10 cellular contexts compared by ENCODE assay signal in the genomic region with DNA sequence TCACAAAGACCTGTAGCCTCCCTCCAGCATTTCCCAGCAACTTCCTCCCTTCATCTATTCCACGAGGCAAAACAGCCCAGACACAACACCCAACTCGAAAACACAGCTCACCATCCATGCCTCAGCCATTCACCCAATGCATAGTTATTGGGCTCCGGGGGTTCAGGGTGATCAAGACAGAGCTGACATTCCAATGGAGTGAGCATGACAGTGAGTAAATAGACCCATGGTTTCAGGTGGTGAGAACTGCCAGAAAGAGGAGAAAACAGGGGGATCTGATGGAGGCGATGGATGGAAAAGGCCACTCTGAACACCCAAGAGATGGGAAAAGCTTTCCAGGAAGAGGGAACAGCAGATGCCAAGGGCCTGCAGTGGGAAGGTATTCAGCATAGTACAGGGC. TPM values are rescaled to one million over a fixed set of nuclear protein-coding genes. Genes with fewer than 3 reads are reported as not detected.
DNase-seq lines count a peak whose midpoint lies in the region; ATAC-seq, FAIRE-seq and TF ChIP-seq lines count a peak whose summit lies in the region.
"Had no signal": no experiment of that assay in that cellular context is flagged by ENCODE, and none has a peak within 500 bp of the region (broad histone marks: within the 10 kb centered on the region; RNA-seq: fewer than 3 reads in every experiment).

No MANE protein-coding gene starts in this region.

- no peak for TF ChIP-seq RAD21 in K562 (CRISPR knock-in tag; conservative IDR thresholded peaks at IDR 0.05 in 1 of 2, IDR thresholded peaks at IDR 0.05 in 1 of 2)

- peaks cover 26 to 73% of the 10 kb centered on the region in 2 experiments for H3K4me1 ChIP-seq in K562 (replicated peaks in 1 of 2; ENCODE audit: control insufficient read depth in 2 of 2, insufficient read depth in 2 of 2, low read length in 2 of 2)
- peaks cover 20% of the 10 kb centered on the region for H3K4me1 ChIP-seq in mesenchymal stem cell (ENCODE audit: control insufficient read depth, insufficient read depth, low read depth, low read length)

- 34% methylated on average over 4 of the region's 4 CpGs for WGBS in K562 (ENCODE audit: insufficient coverage, low coverage, missing lambda C conversion rate)
- WGBS in mesenchymal stem cell, result 71% methylated on average over 4 of the region's 4 CpGs

- no peak overlapping the region for H2BK5ac ChIP-seq in mesenchymal stem cell (ENCODE audit: low read depth, low read length, poor library complexity, severe bottlenecking)

- H3K9me1 ChIP-seq in K562 (ENCODE audit: control insufficient read depth, insufficient read depth, low read length), result no peaks in the 10 kb centered on the region

- no peak overlapping the region for H4K8ac ChIP-seq in mesenchymal stem cell (ENCODE audit: low read length)

- H2AFZ ChIP-seq in K562 (ENCODE audit: low read depth, low read length) (no peak overlapping the region), mesenchymal stem cell (ENCODE audit: low read depth, low read length) (no peak overlapping the region)

- H3K9me3 ChIP-seq in K562 (replicated peaks; ENCODE audit: control insufficient read depth, insufficient read depth, low read depth, low read length) (no peaks in the 10 kb centered on the region), mesenchymal stem cell (ENCODE audit: control insufficient read depth, low read length) (no peaks in the 10 kb centered on the region)

- TF ChIP-seq CTCF in AG10803 (conservative IDR thresholded peaks at IDR 0.05; ENCODE audit: low read length) (no peak), K562 (IDR thresholded peaks at IDR 0.05 in 2 of 3, conservative IDR thresholded peaks at IDR 0.05 in 1 of 3; ENCODE audit: insufficient read depth in 2 of 3, low read depth in 1 of 3, low read length in 3 of 3) (no peak)

- peaks cover 67% of the 10 kb centered on the region for H3K36me3 ChIP-seq in K562 (ENCODE audit: control insufficient read depth, insufficient read depth, low read length)
- H3K36me3 ChIP-seq in mesenchymal stem cell (ENCODE audit: control insufficient read depth in 1 of 2, insufficient read depth in 2 of 2, low read depth in 1 of 2, low read length in 2 of 2), result peaks cover 0 to 4% of the 10 kb centered on the region in 2 experiments

- no peak overlapping the region for H4K91ac ChIP-seq in mesenchymal stem cell (ENCODE audit: low read length)

- no peak for FAIRE-seq in H54 (lab: Jason Lieb, UNC)
- FAIRE-seq in K562 (lab: Jason Lieb, UNC), result no peak

- H3K4me2 ChIP-seq in K562 (ENCODE audit: insufficient read depth, low read length), result peak overlapping the region; percentile 78
- no peak overlapping the region for H3K4me2 ChIP-seq in mesenchymal stem cell (ENCODE audit: low read length, poor library complexity, severe bottlenecking)

- peak; percentile 29 for DNase-seq in AG10803 (ENCODE audit: low read depth)
- DNase-seq in H54 (ENCODE audit: insufficient read length, low spot score), result peak; percentile 26
- DNase-seq in K562 (ENCODE audit: extremely low read depth in 1 of 4, low spot score in 3 of 4), result no peak
- DNase-seq in mesenchymal stem cell, result no peak
- no peak for DNase-seq in SKM-1 (lab: John Stamatoyannopoulos, UW; ENCODE audit: unreplicated experiment)
- no peak for DNase-seq in HPDE6-E6E7 (ENCODE audit: extremely low spot score)
- no peak for DNase-seq in DMS79 treated with DMSO at 0.1 percent for 48 hours (lab: John Stamatoyannopoulos, UW)
- DNase-seq: activated effector memory CD4-positive, alpha-beta T cell treated with Interleukin-2 at 50 U/mL for 16 hours; NCI-H1436 treated with DMSO at 0.1 percent for 48 hours had no signal

- no peaks in the 10 kb centered on the region for H3K79me1 ChIP-seq in mesenchymal stem cell (replicated peaks; ENCODE audit: low read length, poor library complexity, severe bottlenecking)

- CTCF ChIA-PET in K562 (lab: Yijun Ruan, JAX; ENCODE audit: low intra/inter-chr PET ratio), result no interaction called here

- in situ Hi-C loops in K562 (cut with MboI), result no loop called here

- no peaks in the 10 kb centered on the region for H3K27me3 ChIP-seq in K562 (ENCODE audit: control insufficient read depth in 2 of 2, insufficient read depth in 2 of 2, low read length in 2 of 2)
- no peaks in the 10 kb centered on the region for H3K27me3 ChIP-seq in mesenchymal stem cell (ENCODE audit: control insufficient read depth in 1 of 2, insufficient read depth in 1 of 2, low read length in 2 of 2)

- POLR2A ChIA-PET in K562 (lab: Yijun Ruan, JAX), result interaction anchor here (0.9 to 1.9 kb wide), 10 partner anchors 8 to 67 kb away, joined by 3 to 9 read pairs (median 4); a partner anchor contains a TSS

- peak overlapping the region; percentile 1 to 27 for H2BK12ac ChIP-seq in mesenchymal stem cell (ENCODE audit: low read length in 2 of 2)

- intact Hi-C loops in K562 (cut with micrococcal nuclease), result no loop called here

- TF ChIP-seq POLR2A in H54 (IDR thresholded peaks at IDR 0.05; ENCODE audit: low read depth, low read length), result no peak
- no peak for TF ChIP-seq POLR2A in K562 (conservative IDR thresholded peaks at IDR 0.05)

- no peak overlapping the region for H3K4ac ChIP-seq in mesenchymal stem cell (ENCODE audit: low read depth in 1 of 2, low read length in 2 of 2)

- peak overlapping the region in 1 of 2 experiments; percentile 8 for H3K18ac ChIP-seq in mesenchymal stem cell (ENCODE audit: low read depth in 1 of 2, low read length in 2 of 2)

- TF ChIP-seq EP300 in K562 (IDR thresholded peaks at IDR 0.05; ENCODE audit: low read length), result no peak

- no peak overlapping the region for H3K4me3 ChIP-seq in AG10803 (ENCODE audit: low read length)
- H3K4me3 ChIP-seq in K562, result peak overlapping the region; percentile 77
- no peak overlapping the region for H3K4me3 ChIP-seq in mesenchymal stem cell (ENCODE audit: insufficient read depth in 1 of 2, low read depth in 1 of 2, low read length in 2 of 2)

- no peak overlapping the region for H2BK15ac ChIP-seq in mesenchymal stem cell (ENCODE audit: low read depth, poor library complexity, severe bottlenecking)

- H2AK5ac ChIP-seq in mesenchymal stem cell (ENCODE audit: low read length, severe bottlenecking), result no peak overlapping the region

- BruUV-seq in K562 (replicated peaks; lab: Mats Ljungman, UMichigan), result no TSS peak

- no peaks in the 10 kb centered on the region; the same call in 1 of the 2 replicates for H4K20me1 ChIP-seq in K562 (replicated peaks; ENCODE audit: control insufficient read depth, insufficient read depth, low read length)

- no peak overlapping the region for H3K23ac ChIP-seq in mesenchymal stem cell (ENCODE audit: low read length in 2 of 2)

- H3K9ac ChIP-seq in K562 (ENCODE audit: insufficient read depth in 1 of 2, low read depth in 2 of 2, low read length in 2 of 2) (peak overlapping the region; percentile 56 to 77; a peak in 3 of 4 replicates), mesenchymal stem cell (ENCODE audit: low read length) (no peak overlapping the region)

- ATAC-seq in K562 (no peak), HG02763 (IDR thresholded peaks at IDR 0.05; ENCODE audit: unreplicated experiment) (no peak)

- no peak overlapping the region for H3K14ac ChIP-seq in mesenchymal stem cell (ENCODE audit: low read length in 2 of 2)

- H3K27ac ChIP-seq in K562 (ENCODE audit: extremely low read depth, low read depth, low read length), result peak overlapping the region; percentile 85
- H3K27ac ChIP-seq in mesenchymal stem cell (ENCODE audit: low read length, poor library complexity, severe bottlenecking), result no peak overlapping the region

- H2BK120ac ChIP-seq in mesenchymal stem cell (ENCODE audit: low read depth, low read length), result no peak overlapping the region

- peaks cover 100% of the 10 kb centered on the region for H3K79me2 ChIP-seq in K562 (ENCODE audit: control insufficient read depth, insufficient read depth, low read length)

RNA-seq across cellular contexts. Expression of a gene that starts 5.9 kb away (rescaled TPM):
- 63.3 and 67.4 TPM in 2 replicates for total RNA-seq in K562 (2011; cell fraction: chromatin; rRNA removed; ENCODE audit: low replicate concordance)
- total RNA-seq in K562 (2011; cell fraction: nucleolus; rRNA removed), result 45.1 and 50.9 TPM in 2 replicates
- 43.0 and 48.2 TPM in 2 replicates for total RNA-seq in K562 (2011; cell fraction: nucleoplasm; rRNA removed)
- 26.7 and 27.1 TPM in 2 replicates for total RNA-seq in K562 (2014; rRNA removed)
- total RNA-seq in K562 (2014; rRNA removed; fragmentation: Illumina TruSeq; extraction: Trizol), result 23.4 and 29.3 TPM in 2 replicates
- total RNA-seq in K562 (2015; rRNA removed; fragmentation: Illumina TruSeq; extraction: Trizol), result 25.3 and 25.6 TPM in 2 replicates
- 27.8 and 36.8 TPM in 2 replicates for total RNA-seq in K562 (2021)
- 53.2 and 53.8 TPM in 2 replicates for polyA plus RNA-seq in K562 (2011; rRNA removed)
- polyA plus RNA-seq in K562 (2011; cell fraction: cytosol; rRNA removed), result 52.4 and 52.9 TPM in 2 replicates
- 28.9 and 33.6 TPM in 2 replicates for polyA plus RNA-seq in K562 (2011; cell fraction: nucleus; rRNA removed)
- 18.6 and 19.4 TPM in 2 replicates for polyA plus RNA-seq in K562 (2012)
- 35.3 and 41.6 TPM in 2 replicates for polyA plus RNA-seq in K562 (2014; fragmentation: Illumina TruSeq; extraction: Trizol)
- 1 to 10 TPM; 8.1 to 8.8 TPM for polyA plus RNA-seq in K562 (2014; fragmentation: Nextera tagmentation; extraction: Ambion mirVana)
- polyA plus RNA-seq in K562 (2014; rRNA removed), result 21.7 and 30.0 TPM in 2 replicates
- polyA minus RNA-seq in K562 (2011; rRNA and poly(A)+ RNA removed), result 56.7 and 57.5 TPM in 2 replicates
- 39.3 and 40.1 TPM in 2 replicates for polyA minus RNA-seq in K562 (2011; cell fraction: cytosol; rRNA and poly(A)+ RNA removed)
- 26.0 and 37.0 TPM in 2 replicates for polyA minus RNA-seq in K562 (2011; cell fraction: nucleus; rRNA and poly(A)+ RNA removed)
- polyA plus RNA-seq in mesenchymal stem cell (2013, experiment 1 of 2), result 0.14 TPM
- 0.19 TPM for polyA plus RNA-seq in mesenchymal stem cell (2013, experiment 2 of 2)

RNA-seq across cellular contexts. Expression of a gene that starts 25.5 kb away (rescaled TPM):
- 81.3 and 104 TPM in 2 replicates for total RNA-seq in K562 (2011; cell fraction: chromatin; rRNA removed; ENCODE audit: low replicate concordance)
- 51.9 and 54.7 TPM in 2 replicates for total RNA-seq in K562 (2011; cell fraction: nucleolus; rRNA removed)
- total RNA-seq in K562 (2011; cell fraction: nucleoplasm; rRNA removed), result 67.5 and 68.8 TPM in 2 replicates
- total RNA-seq in K562 (2014; rRNA removed), result 30.8 and 36.3 TPM in 2 replicates
- total RNA-seq in K562 (2014; rRNA removed; fragmentation: Illumina TruSeq; extraction: Trizol), result 53.4 and 55.2 TPM in 2 replicates
- 43.7 and 45.6 TPM in 2 replicates for total RNA-seq in K562 (2015; rRNA removed; fragmentation: Illumina TruSeq; extraction: Trizol)
- 44.4 and 48.9 TPM in 2 replicates for total RNA-seq in K562 (2021)
- polyA plus RNA-seq in K562 (2011; rRNA removed), result 76.6 and 92.5 TPM in 2 replicates
- polyA plus RNA-seq in K562 (2011; cell fraction: cytosol; rRNA removed), result 77.7 and 92.2 TPM in 2 replicates
- polyA plus RNA-seq in K562 (2011; cell fraction: nucleus; rRNA removed), result 81.7 and 87.2 TPM in 2 replicates
- 31.3 and 43.1 TPM in 2 replicates for polyA plus RNA-seq in K562 (2012)
- polyA plus RNA-seq in K562 (2014; fragmentation: Illumina TruSeq; extraction: Trizol), result 48.1 and 56.6 TPM in 2 replicates
- polyA plus RNA-seq in K562 (2014; fragmentation: Nextera tagmentation; extraction: Ambion mirVana), result 100 to 1,000 TPM in 1 of 2 experiments, 10 to 100 TPM in 1; 74.1 to 110 TPM
- polyA plus RNA-seq in K562 (2014; rRNA removed), result 33.5 and 40.7 TPM in 2 replicates
- 157 and 159 TPM in 2 replicates for polyA minus RNA-seq in K562 (2011; rRNA and poly(A)+ RNA removed)
- 48.8 and 68.1 TPM in 2 replicates for polyA minus RNA-seq in K562 (2011; cell fraction: cytosol; rRNA and poly(A)+ RNA removed)
- polyA minus RNA-seq in K562 (2011; cell fraction: nucleus; rRNA and poly(A)+ RNA removed), result 30.7 and 57.5 TPM in 2 replicates
- 22.0 TPM for polyA plus RNA-seq in mesenchymal stem cell (2013, experiment 1 of 2)
- polyA plus RNA-seq in mesenchymal stem cell (2013, experiment 2 of 2), result 21.8 TPM

RNA-seq across cellular contexts. Expression of a gene that starts 25.9 kb away (rescaled TPM):
- total RNA-seq in K562 (2011; cell fraction: chromatin; rRNA removed; ENCODE audit: low replicate concordance), result 35.2 and 46.4 TPM in 2 replicates
- 29.4 and 33.6 TPM in 2 replicates for total RNA-seq in K562 (2011; cell fraction: nucleolus; rRNA removed)
- 34.9 and 36.8 TPM in 2 replicates for total RNA-seq in K562 (2011; cell fraction: nucleoplasm; rRNA removed)
- total RNA-seq in K562 (2014; rRNA removed), result 72.7 and 78.4 TPM in 2 replicates
- total RNA-seq in K562 (2014; rRNA removed; fragmentation: Illumina TruSeq; extraction: Trizol), result 113 and 126 TPM in 2 replicates
- 102 and 105 TPM in 2 replicates for total RNA-seq in K562 (2015; rRNA removed; fragmentation: Illumina TruSeq; extraction: Trizol)
- total RNA-seq in K562 (2021), result 97.4 and 101 TPM in 2 replicates
- 112 and 148 TPM in 2 replicates for polyA plus RNA-seq in K562 (2011; rRNA removed)
- 82.8 and 98.1 TPM in 2 replicates for polyA plus RNA-seq in K562 (2011; cell fraction: cytosol; rRNA removed)
- 52.9 and 65.0 TPM in 2 replicates for polyA plus RNA-seq in K562 (2011; cell fraction: nucleus; rRNA removed)
- polyA plus RNA-seq in K562 (2012), result 70.5 and 75.3 TPM in 2 replicates
- 128 and 162 TPM in 2 replicates for polyA plus RNA-seq in K562 (2014; fragmentation: Illumina TruSeq; extraction: Trizol)
- polyA plus RNA-seq in K562 (2014; fragmentation: Nextera tagmentation; extraction: Ambion mirVana), result 100 to 1,000 TPM; 130 to 153 TPM
- polyA plus RNA-seq in K562 (2014; rRNA removed), result 105 and 106 TPM in 2 replicates
- 99.4 and 104 TPM in 2 replicates for polyA minus RNA-seq in K562 (2011; rRNA and poly(A)+ RNA removed)
- 43.0 and 57.1 TPM in 2 replicates for polyA minus RNA-seq in K562 (2011; cell fraction: cytosol; rRNA and poly(A)+ RNA removed)
- 16.3 and 31.1 TPM in 2 replicates for polyA minus RNA-seq in K562 (2011; cell fraction: nucleus; rRNA and poly(A)+ RNA removed)
- 13.9 TPM for polyA plus RNA-seq in mesenchymal stem cell (2013, experiment 1 of 2)
- polyA plus RNA-seq in mesenchymal stem cell (2013, experiment 2 of 2), result 13.9 TPM

RNA-seq across cellular contexts. Expression of a gene that starts 50.5 kb away (rescaled TPM):
- total RNA-seq in K562 (2011; cell fraction: chromatin; rRNA removed; ENCODE audit: low replicate concordance), result 29.7 and 29.9 TPM in 2 replicates
- 20.7 and 24.2 TPM in 2 replicates for total RNA-seq in K562 (2011; cell fraction: nucleolus; rRNA removed)
- 33.1 and 37.2 TPM in 2 replicates for total RNA-seq in K562 (2011; cell fraction: nucleoplasm; rRNA removed)
- total RNA-seq in K562 (2014; rRNA removed), result 67.0 and 69.1 TPM in 2 replicates
- total RNA-seq in K562 (2014; rRNA removed; fragmentation: Illumina TruSeq; extraction: Trizol), result 62.1 and 69.8 TPM in 2 replicates
- total RNA-seq in K562 (2015; rRNA removed; fragmentation: Illumina TruSeq; extraction: Trizol), result 67.9 and 70.4 TPM in 2 replicates
- total RNA-seq in K562 (2021), result 83.5 and 84.9 TPM in 2 replicates
- polyA plus RNA-seq in K562 (2011; rRNA removed), result 82.3 and 87.4 TPM in 2 replicates
- polyA plus RNA-seq in K562 (2011; cell fraction: cytosol; rRNA removed), result 68.8 and 69.8 TPM in 2 replicates
- 48.5 and 53.8 TPM in 2 replicates for polyA plus RNA-seq in K562 (2011; cell fraction: nucleus; rRNA removed)
- polyA plus RNA-seq in K562 (2012), result 65.1 and 70.9 TPM in 2 replicates
- polyA plus RNA-seq in K562 (2014; fragmentation: Illumina TruSeq; extraction: Trizol), result 85.1 and 90.7 TPM in 2 replicates
- 100 to 1,000 TPM; 114 to 177 TPM for polyA plus RNA-seq in K562 (2014; fragmentation: Nextera tagmentation; extraction: Ambion mirVana)
- polyA plus RNA-seq in K562 (2014; rRNA removed), result 80.1 and 85.0 TPM in 2 replicates
- polyA minus RNA-seq in K562 (2011; rRNA and poly(A)+ RNA removed), result 46.4 and 55.6 TPM in 2 replicates
- 29.6 and 30.2 TPM in 2 replicates for polyA minus RNA-seq in K562 (2011; cell fraction: cytosol; rRNA and poly(A)+ RNA removed)
- polyA minus RNA-seq in K562 (2011; cell fraction: nucleus; rRNA and poly(A)+ RNA removed), result 10.8 and 20.4 TPM in 2 replicates
- polyA plus RNA-seq in mesenchymal stem cell (2013, experiment 1 of 2), result 64.8 TPM
- polyA plus RNA-seq in mesenchymal stem cell (2013, experiment 2 of 2), result 64.7 TPM

RNA-seq across cellular contexts. Expression of a gene that starts 59.1 kb away (rescaled TPM):
- total RNA-seq in K562 (2011; cell fraction: chromatin; rRNA removed; ENCODE audit: low replicate concordance), result 34.2 and 45.4 TPM in 2 replicates
- total RNA-seq in K562 (2011; cell fraction: nucleolus; rRNA removed), result 42.5 and 44.3 TPM in 2 replicates
- total RNA-seq in K562 (2011; cell fraction: nucleoplasm; rRNA removed), result 54.1 and 75.7 TPM in 2 replicates
- total RNA-seq in K562 (2014; rRNA removed) (42.1 and 45.8 TPM in 2 replicates), K562 (2014; rRNA removed; fragmentation: Illumina TruSeq; extraction: Trizol) (58.1 and 61.2 TPM in 2 replicates), K562 (2015; rRNA removed; fragmentation: Illumina TruSeq; extraction: Trizol) (37.5 and 39.0 TPM in 2 replicates), K562 (2021) (47.6 and 53.9 TPM in 2 replicates)
- polyA plus RNA-seq in K562 (2011; rRNA removed) (69.9 and 87.3 TPM in 2 replicates), K562 (2014; fragmentation: Illumina TruSeq; extraction: Trizol) (69.3 and 83.3 TPM in 2 replicates), K562 (2014; fragmentation: Nextera tagmentation; extraction: Ambion mirVana) (10 to 100 TPM; 12.1 to 21.4 TPM), K562 (2014; rRNA removed) (56.0 and 60.7 TPM in 2 replicates)
- polyA plus RNA-seq in K562 (2011; cell fraction: cytosol; rRNA removed), result 37.8 and 50.3 TPM in 2 replicates
- 22.8 and 26.7 TPM in 2 replicates for polyA plus RNA-seq in K562 (2011; cell fraction: nucleus; rRNA removed)
- 44.3 and 72.0 TPM in 2 replicates for polyA plus RNA-seq in K562 (2012)
- 46.0 and 53.8 TPM in 2 replicates for polyA minus RNA-seq in K562 (2011; rRNA and poly(A)+ RNA removed)
- polyA minus RNA-seq in K562 (2011; cell fraction: cytosol; rRNA and poly(A)+ RNA removed), result 20.9 and 25.4 TPM in 2 replicates
- polyA minus RNA-seq in K562 (2011; cell fraction: nucleus; rRNA and poly(A)+ RNA removed), result 19.5 and 23.7 TPM in 2 replicates
- 30.8 TPM for polyA plus RNA-seq in mesenchymal stem cell (2013, experiment 1 of 2)
- polyA plus RNA-seq in mesenchymal stem cell (2013, experiment 2 of 2), result 31.8 TPM

Comparison
In these comparisons a context has a peak if more than half of its experiments do, and no peak if none do; other contexts are left out.
1. DNase-seq: peak in AG10803 (single experiment) and H54 (single experiment); none in K562 (0 of 4), mesenchymal stem cell (single experiment), SKM-1 (single experiment), HPDE6-E6E7 (single experiment) and DMS79 treated with DMSO at 0.1 percent for 48 hours (single experiment).